In genomic region chr11:47863189-47863892, GRCh38 we compare ENCODE assay signal across 9 cellular contexts. TPM values are rescaled to one million over a fixed set of nuclear protein-coding genes. Genes with fewer than 3 reads are reported as not detected.
DNase-seq lines count a peak whose midpoint lies in the region; ATAC-seq, FAIRE-seq and TF ChIP-seq lines count a peak whose summit lies in the region.
"Had no signal": no experiment of that assay in that cellular context is flagged by ENCODE, and none has a peak within 500 bp of the region (broad histone marks: within the 10 kb centered on the region; RNA-seq: fewer than 3 reads in every experiment).

No MANE protein-coding gene starts in this region.

- TF ChIP-seq POLR2A in ovary (IDR thresholded peaks at IDR 0.05): no peak

- DNase-seq in Right ventricle myocardium superior (no peak), cardiac septum (ENCODE audit: low spot score) (no peak), pancreas (no peak), midbrain (lab: John Stamatoyannopoulos, UW) (no peak), SKM-1 (lab: John Stamatoyannopoulos, UW; ENCODE audit: unreplicated experiment) (no peak), ovary (no peak)

- peak overlapping the region; percentile 63 for H3K4me3 Mint-ChIP-seq in activated T-helper 17 cell treated with anti-CD3 and anti-CD28 coated beads, Interleukin-2, amount 50 U/mL, for 72 hours

- H3K4me3 ChIP-seq in pancreas: no peak overlapping the region
- no peak overlapping the region for H3K4me3 ChIP-seq in ovary

- FAIRE-seq in pancreas (lab: Jason Lieb, UNC): no peak
- FAIRE-seq: bronchial epithelial cell had no signal

- H3K4me1 ChIP-seq in pancreas (peaks cover 0 to 5% (median 0%) of the 10 kb centered on the region in 3 donors), ovary (ENCODE audit: insufficient read depth) (peaks cover 2% of the 10 kb centered on the region)

- H3K36me3 Mint-ChIP-seq in activated T-helper 17 cell treated with anti-CD3 and anti-CD28 coated beads, Interleukin-2, amount 50 U/mL, for 72 hours (ENCODE audit: low read depth): no peaks in the 10 kb centered on the region

- ATAC-seq in Right ventricle myocardium superior (ENCODE audit: poor library complexity) (peak; percentile 75), HG03439 (IDR thresholded peaks at IDR 0.05; ENCODE audit: unreplicated experiment) (peak; percentile 57), pancreas (peak in 3 of 4 donors; percentile 51 to 79 (median 67))
- peak; percentile 77 for ATAC-seq in activated T-helper 17 cell treated with anti-CD3 and anti-CD28 coated beads, Interleukin-2, amount 50 U/mL, for 72 hours (replicated peaks)

- no peaks in the 10 kb centered on the region for H3K9me3 ChIP-seq in pancreas
- H3K9me3 ChIP-seq in ovary: no peaks in the 10 kb centered on the region

- H3K36me3 ChIP-seq in pancreas: no peaks in the 10 kb centered on the region
- H3K36me3 ChIP-seq in ovary: no peaks in the 10 kb centered on the region

- H3K4me1 Mint-ChIP-seq in activated T-helper 17 cell treated with anti-CD3 and anti-CD28 coated beads, Interleukin-2, amount 50 U/mL, for 72 hours: peaks cover 14% of the 10 kb centered on the region

- H3K27me3 Mint-ChIP-seq in activated T-helper 17 cell treated with anti-CD3 and anti-CD28 coated beads, Interleukin-2, amount 50 U/mL, for 72 hours: no peaks in the 10 kb centered on the region

- no peaks in the 10 kb centered on the region for H3K9me3 Mint-ChIP-seq in activated T-helper 17 cell treated with anti-CD3 and anti-CD28 coated beads, Interleukin-2, amount 50 U/mL, for 72 hours

- H3K27ac Mint-ChIP-seq in activated T-helper 17 cell treated with anti-CD3 and anti-CD28 coated beads, Interleukin-2, amount 50 U/mL, for 72 hours: peak overlapping the region; percentile 20

- 72 to 75% methylated on average over 4 of the region's 4 CpGs for WGBS in pancreas, 2 donors
- 23 to 34% (median 24%) methylated on average over 4 of the region's 4 CpGs for WGBS in ovary, 3 donors

- intact Hi-C loops in Right ventricle myocardium superior (cut with DNase I) (no loop called here), cardiac septum (cut with DNase I) (no loop called here), pancreas (cut with DNase I) (no loop called here), ovary (cut with DNase I) (no loop called here)

- H3K27me3 ChIP-seq in pancreas (no peaks in the 10 kb centered on the region), ovary (no peaks in the 10 kb centered on the region)

- no peak for TF ChIP-seq CTCF in pancreas (IDR thresholded peaks at IDR 0.05)
- TF ChIP-seq CTCF in ovary (IDR thresholded peaks at IDR 0.05): no peak

- TF ChIP-seq EP300 in ovary (IDR thresholded peaks at IDR 0.05): no peak

- H3K27ac ChIP-seq in pancreas: no peak overlapping the region
- no peak overlapping the region for H3K27ac ChIP-seq in ovary

RNA-seq across cellular contexts. Expression of gene NUP160, which starts 15.2 kb away (rescaled TPM):
- 14.5 TPM for total RNA-seq in Right ventricle myocardium superior
- total RNA-seq in cardiac septum: 12.8 TPM
- total RNA-seq in activated T-helper 17 cell treated with anti-CD3 and anti-CD28 coated beads, Interleukin-2, amount 50 U/mL, for 72 hours: 10 to 100 TPM; 61.9 to 77.7 TPM
- 10 to 100 TPM; 12.0 to 20.2 (median 13.8) TPM for total RNA-seq in pancreas
- 10 to 100 TPM in 1 of 2 donors, 1 to 10 TPM in 1; 9.7 to 15.2 TPM for polyA plus RNA-seq in pancreas
- 10 to 100 TPM; 29.1 to 48.5 (median 32.7) TPM for total RNA-seq in ovary
- polyA plus RNA-seq in ovary: 10 to 100 TPM; 21.3 to 27.3 TPM
